Comparison of ENCODE assay signal across 17 cellular contexts in genomic region chr1:216818284-216818683, GRCh38.
DNase-seq lines count a peak whose midpoint lies in the region; ATAC-seq and TF ChIP-seq lines count a peak whose summit lies in the region.
"Had no signal": no experiment of that assay in that cellular context is flagged by ENCODE, and none has a peak within 500 bp of the region (broad histone marks: within the 10 kb centered on the region; RNA-seq: fewer than 3 reads in every experiment).

No MANE protein-coding gene starts in this region.

- H3K4me3 ChIP-seq in heart left ventricle, result no peak overlapping the region
- H3K4me3 ChIP-seq: BLaER1, HAP-1 had no signal

- DNase-seq in NCI-H2029 (lab: John Stamatoyannopoulos, UW) (peak; percentile 2), NCI-H2029 treated with DMSO at 0.1 percent for 48 hours (lab: John Stamatoyannopoulos, UW) (no peak), heart left ventricle (peak in 2 of 5 donors; percentile 22 to 24), Right ventricle myocardium inferior (ENCODE audit: missing footprints) (no peak), left ventricle myocardium superior (no peak), retina (no peak)
- DNase-seq: Caco-2; CD4-positive, CD25-positive, alpha-beta regulatory T cell; CD8-positive, alpha-beta T cell; DMS153; DND-41; GOT3; HFFc6 had no signal

- no peak for TF ChIP-seq CTCF in heart left ventricle (IDR thresholded peaks at IDR 0.05)

- no peaks in the 10 kb centered on the region for H3K27me3 ChIP-seq in heart left ventricle
- H3K27me3 ChIP-seq: BLaER1 had no signal

- no peaks in the 10 kb centered on the region for H3K9me3 ChIP-seq in heart left ventricle
- H3K9me3 ChIP-seq: BLaER1, Caco-2, HAP-1 had no signal

- WGBS in heart left ventricle, 4 donors, result 42 to 52% (median 49%) methylated on average over 1 of the region's 1 CpG

- intact Hi-C loops in heart left ventricle (cut with DNase I) (loop anchor here in 1 of 10 donors (10.0 kb wide), 1 partner anchor 257 kb away; no protein-coding TSS in a partner anchor), Right ventricle myocardium inferior (cut with DNase I) (no loop called here), left ventricle myocardium superior (cut with micrococcal nuclease) (no loop called here)

- H3K27ac ChIP-seq in heart left ventricle, result peak overlapping the region in 3 of 12 donors; percentile 13 to 30 (median 22)
- H3K27ac ChIP-seq: 22Rv1, BLaER1, C4-2B had no signal

- H3K4me1 ChIP-seq in heart left ventricle, result peaks cover 0 to 31% (median 4%) of the 10 kb centered on the region in 12 donors
- H3K4me1 ChIP-seq: BLaER1 had no signal

- ATAC-seq in heart left ventricle (peak in 3 of 4 donors; percentile 57 to 72 (median 62)), Right ventricle myocardium inferior (no peak), left ventricle myocardium superior (peak; percentile 72)
- ATAC-seq: CD8-positive, alpha-beta T cell had no signal

- no peak for TF ChIP-seq POLR2A in heart left ventricle (IDR thresholded peaks at IDR 0.05)

- H3K36me3 ChIP-seq in heart left ventricle, result no peaks in the 10 kb centered on the region
- H3K36me3 ChIP-seq: BLaER1, HAP-1 had no signal
